31 cellular contexts compared by ENCODE assay signal in the genomic region with DNA sequence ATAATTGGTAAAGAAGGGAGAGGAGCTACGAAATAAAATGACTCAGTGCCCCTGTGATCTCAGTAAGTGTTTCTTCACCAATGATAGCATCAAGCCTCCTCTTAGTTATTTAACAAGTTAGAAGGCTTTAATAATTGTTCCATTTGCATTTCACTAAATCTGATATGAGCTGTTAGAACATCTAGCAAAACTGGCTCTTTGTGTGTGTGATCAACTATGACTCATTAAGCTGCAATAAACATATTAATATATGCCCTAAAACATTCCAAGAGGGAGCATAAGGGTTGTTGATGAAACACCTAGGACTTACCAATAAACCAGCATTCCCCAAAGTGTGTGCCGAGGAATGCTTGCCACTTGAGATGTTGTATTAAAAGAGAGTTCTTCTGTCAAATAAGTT.
"Had no signal": no experiment of that assay in that cellular context is flagged by ENCODE, and none has a peak within 500 bp of the region (broad histone marks: within the 10 kb centered on the region; RNA-seq: fewer than 3 reads in every experiment).

No MANE protein-coding gene starts in this region.

- H3K36me3 ChIP-seq: adrenal gland, brain microvascular endothelial cell, left ventricle myocardium inferior, ovary, prostate gland, stomach, thyroid gland, upper lobe of right lung had no signal

- H3K36me3 Mint-ChIP-seq: activated naive CD8-positive, alpha-beta T cell treated with anti-CD3 and anti-CD28 coated beads for 36 hours; immature natural killer cell; naive B cell; stimulated activated naive B cell treated with anti-CD40 and anti-IgM and Interleukin-4, amounts not matched to agents 10 μg/mL and 1 μg/mL and 100 μg/mL, for 72 hours had no signal

- H3K4me3 Mint-ChIP-seq: activated naive CD8-positive, alpha-beta T cell treated with anti-CD3 and anti-CD28 coated beads for 36 hours; activated T-cell treated with anti-CD3 and anti-CD28 coated beads, Interleukin-2, amount 50 U/mL, for 72 hours; dendritic cell treated with granulocyte-macrophage colony-stimulating factor and Interleukin-4, amounts not matched to agents 40 ng/mL and 50 ng/mL, for 4 days; endodermal cell; immature natural killer cell; naive B cell; stimulated activated naive B cell treated with anti-CD40 and anti-IgM and Interleukin-4, amounts not matched to agents 10 μg/mL and 1 μg/mL and 100 μg/mL, for 72 hours; T-helper 1 cell treated with Interleukin-12 subunit alpha and Interleukin-12 subunit beta and Interleukin-4 antibody, amounts not matched to agents 30 μg/mL and 1 μg/mL, for 36 hours had no signal

- DNase-seq: activated CD4-positive, alpha-beta T cell treated with anti-CD3 and anti-CD28 coated beads for 4 hours; activated CD4-positive, alpha-beta T cell treated with anti-CD3 and anti-CD28 coated beads, Interleukin-2, amount 50 U/mL, for 4 hours; activated naive CD4-positive, alpha-beta T cell; activated naive CD8-positive, alpha-beta T cell treated with anti-CD3 and anti-CD28 coated beads for 36 hours; activated T-cell treated with anti-CD3 and anti-CD28 coated beads for 4 hours; activated T-cell treated with anti-CD3 and anti-CD28 coated beads, Interleukin-2, amount 50 U/mL, for 72 hours; adrenal gland; brain microvascular endothelial cell; central memory CD4-positive, alpha-beta T cell; endodermal cell; head of caudate nucleus; hippocampal formation; immature natural killer cell; left ventricle myocardium inferior; naive B cell; ovary; retina; stimulated activated CD4-positive, alpha-beta T cell treated with anti-CD3 and anti-CD28 coated beads, Interleukin-2, amount 100 ng/mL, for 24 hours; stimulated activated naive B cell treated with anti-CD40 and anti-IgM and Interleukin-4, amounts not matched to agents 10 μg/mL and 1 μg/mL and 100 μg/mL, for 72 hours; stomach; SW 1271; T-helper 9 cell; thyroid gland; upper lobe of right lung had no signal

- H3K9me3 Mint-ChIP-seq: activated naive CD8-positive, alpha-beta T cell treated with anti-CD3 and anti-CD28 coated beads for 36 hours; activated T-cell treated with anti-CD3 and anti-CD28 coated beads, Interleukin-2, amount 50 U/mL, for 72 hours; dendritic cell treated with granulocyte-macrophage colony-stimulating factor and Interleukin-4, amounts not matched to agents 40 ng/mL and 50 ng/mL, for 4 days; endodermal cell; immature natural killer cell; stimulated activated naive B cell treated with anti-CD40 and anti-IgM and Interleukin-4, amounts not matched to agents 10 μg/mL and 1 μg/mL and 100 μg/mL, for 72 hours; T-helper 1 cell treated with Interleukin-12 subunit alpha and Interleukin-12 subunit beta and Interleukin-4 antibody, amounts not matched to agents 30 μg/mL and 1 μg/mL, for 36 hours had no signal

- H3K27me3 Mint-ChIP-seq: dendritic cell treated with granulocyte-macrophage colony-stimulating factor and Interleukin-4, amounts not matched to agents 40 ng/mL and 50 ng/mL, for 4 days had no signal

- H3K4me1 ChIP-seq: adrenal gland, prostate gland, stomach, thyroid gland, upper lobe of right lung had no signal

- H3K27me3 ChIP-seq: brain microvascular endothelial cell, ovary, stomach, thyroid gland, upper lobe of right lung had no signal

- H3K9me3 ChIP-seq: adrenal gland, left ventricle myocardium inferior, ovary, prostate gland, stomach, thyroid gland, upper lobe of right lung had no signal

- ATAC-seq: activated T-cell treated with anti-CD3 and anti-CD28 coated beads, Interleukin-2, amount 50 U/mL, for 72 hours; sciatic nerve; stimulated activated naive B cell treated with anti-CD40 and anti-IgM and Interleukin-4, amounts not matched to agents 10 μg/mL and 1 μg/mL and 100 μg/mL, for 72 hours; upper lobe of right lung had no signal

- H3K27ac ChIP-seq: adrenal gland, brain microvascular endothelial cell, left ventricle myocardium inferior, ovary, prostate gland, stomach, thyroid gland, upper lobe of right lung, VCaP had no signal

- H3K4me2 ChIP-seq: smooth muscle cell had no signal

- H3K4me3 ChIP-seq: adrenal gland, left ventricle myocardium inferior, lung, ovary, prostate gland, smooth muscle cell, stomach, thyroid gland, upper lobe of right lung had no signal

- H3K27ac Mint-ChIP-seq: activated naive CD8-positive, alpha-beta T cell treated with anti-CD3 and anti-CD28 coated beads for 36 hours; activated T-cell treated with anti-CD3 and anti-CD28 coated beads, Interleukin-2, amount 50 U/mL, for 72 hours; dendritic cell treated with granulocyte-macrophage colony-stimulating factor and Interleukin-4, amounts not matched to agents 40 ng/mL and 50 ng/mL, for 4 days; endodermal cell; immature natural killer cell; naive B cell; stimulated activated naive B cell treated with anti-CD40 and anti-IgM and Interleukin-4, amounts not matched to agents 10 μg/mL and 1 μg/mL and 100 μg/mL, for 72 hours; T-helper 1 cell treated with Interleukin-12 subunit alpha and Interleukin-12 subunit beta and Interleukin-4 antibody, amounts not matched to agents 30 μg/mL and 1 μg/mL, for 36 hours had no signal

- H3K4me1 Mint-ChIP-seq: activated naive CD8-positive, alpha-beta T cell treated with anti-CD3 and anti-CD28 coated beads for 36 hours; endodermal cell; immature natural killer cell; naive B cell; stimulated activated naive B cell treated with anti-CD40 and anti-IgM and Interleukin-4, amounts not matched to agents 10 μg/mL and 1 μg/mL and 100 μg/mL, for 72 hours had no signal
